ENCODE assay signal across 8 cellular contexts in the genomic region with DNA sequence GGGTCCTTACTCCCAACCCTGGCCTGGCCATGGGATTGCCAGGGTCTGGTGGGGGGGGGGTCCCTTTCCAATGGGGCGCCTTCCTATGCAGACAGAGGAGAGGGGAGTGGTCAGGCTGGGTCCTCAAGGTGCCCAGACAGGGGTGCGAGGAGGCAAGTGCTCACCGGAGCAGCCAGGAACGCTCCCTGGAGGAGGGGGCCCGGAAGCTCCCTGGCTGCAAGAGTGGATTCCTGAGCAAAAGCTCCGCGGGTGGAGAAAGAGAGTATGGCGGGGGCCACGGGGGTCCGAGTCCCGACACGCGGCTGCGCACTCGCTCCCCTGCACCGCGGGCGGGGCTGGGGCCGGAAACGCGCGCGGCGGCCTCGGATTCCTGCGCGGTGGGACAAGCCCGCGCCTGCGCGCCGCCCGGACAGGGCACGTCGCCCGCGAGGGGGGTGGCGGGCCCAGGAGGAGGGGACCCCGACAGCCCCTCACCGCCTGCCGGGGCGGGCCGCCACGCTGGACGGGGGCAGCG. TPM values are rescaled to one million over a fixed set of nuclear protein-coding genes. Genes with fewer than 3 reads are reported as not detected.
DNase-seq lines count a peak whose midpoint lies in the region; ATAC-seq and TF ChIP-seq lines count a peak whose summit lies in the region.

No MANE protein-coding gene starts in this region.

- peak overlapping the region; percentile 30 for H3K27ac ChIP-seq in CD8-positive, alpha-beta T cell (ENCODE audit: low read depth, low read length)
- H3K27ac ChIP-seq in GM23248, result peak overlapping the region; percentile 60
- H3K27ac ChIP-seq in SJSA1, result peak overlapping the region; percentile 46
- H3K27ac ChIP-seq in adrenal gland, result peak overlapping the region in 4 of 5 donors; percentile 47 to 93 (median 59)
- peak overlapping the region; percentile 66 for H3K27ac ChIP-seq in right cardiac atrium (ENCODE audit: low read length)

- H3K4me3 ChIP-seq in CD8-positive, alpha-beta T cell (ENCODE audit: low read depth, low read length), result peak overlapping the region; percentile 47
- H3K4me3 ChIP-seq in GM23248 (peak overlapping the region; percentile 93), SJSA1 (peak overlapping the region; percentile 52), adrenal gland (peak overlapping the region in 2 of 4 donors; percentile 24 to 94), right cardiac atrium (ENCODE audit: low read length) (peak overlapping the region; percentile 55), skeletal muscle satellite cell (ENCODE audit: low read length) (peak overlapping the region; percentile 75)

- H3K4me2 ChIP-seq in GM23248 (ENCODE audit: unreplicated experiment) (peak overlapping the region; percentile 90), skeletal muscle satellite cell (ENCODE audit: low read length) (peak overlapping the region; percentile 85)

- in situ Hi-C loops in GM23248 (cut with MboI), result no loop called here

- CTCF ChIA-PET in CD8-positive, alpha-beta T cell (lab: Charles Lee), result interaction anchor here (10.0 kb wide), 1 partner anchor 31 kb away, joined by 213 read pairs; the partner anchor contains the start of gene GPR132

- H3K4me1 ChIP-seq in CD8-positive, alpha-beta T cell (ENCODE audit: insufficient read depth, low read length), result peaks cover 27% of the 10 kb centered on the region
- H3K4me1 ChIP-seq in GM23248 (ENCODE audit: insufficient read depth) (peaks cover 31% of the 10 kb centered on the region), SJSA1 (replicated peaks) (peaks cover 56% of the 10 kb centered on the region), adrenal gland (replicated peaks in 1 of 2) (peaks cover 10 to 23% of the 10 kb centered on the region in 2 donors), right cardiac atrium (ENCODE audit: control insufficient read depth, insufficient read depth, low read length) (no peaks in the 10 kb centered on the region), skeletal muscle satellite cell (ENCODE audit: control insufficient read depth, insufficient read depth, low read length) (peaks cover 51% of the 10 kb centered on the region)

- H3F3A ChIP-seq in GM23248 (ENCODE audit: insufficient read depth), result peaks cover 11% of the 10 kb centered on the region

- no peaks in the 10 kb centered on the region for H3K9me3 ChIP-seq in CD8-positive, alpha-beta T cell (ENCODE audit: low read length)
- no peaks in the 10 kb centered on the region for H3K9me3 ChIP-seq in GM23248 (ENCODE audit: low read depth)
- H3K9me3 ChIP-seq in SJSA1 (replicated peaks), result no peaks in the 10 kb centered on the region
- no peaks in the 10 kb centered on the region for H3K9me3 ChIP-seq in adrenal gland (replicated peaks in 1 of 3)
- H3K9me3 ChIP-seq in right cardiac atrium (ENCODE audit: control insufficient read depth, low read length), result no peaks in the 10 kb centered on the region
- no peaks in the 10 kb centered on the region for H3K9me3 ChIP-seq in skeletal muscle satellite cell (replicated peaks; ENCODE audit: low read length)

- WGBS in GM23248 (ENCODE audit: low coverage in 1 of 2, low lambda C conversion rate in 2 of 2, missing lambda C conversion rate in 2 of 2), 2 experiments, result 1% methylated on average over 30 to 45 of the region's 46 CpGs
- 2 to 16% (median 3%) methylated on average over 7 to 46 of the region's 46 CpGs for WGBS in adrenal gland, 4 donors
- WGBS in right cardiac atrium, result 2% methylated on average over 46 of the region's 46 CpGs

- peak overlapping the region; percentile 75 for H3K4me3 Mint-ChIP-seq in CD8-positive, alpha-beta T cell

- H3K36me3 Mint-ChIP-seq in CD8-positive, alpha-beta T cell, result no peaks in the 10 kb centered on the region

- TF ChIP-seq CTCF in CD8-positive, alpha-beta T cell (IDR thresholded peaks at IDR 0.05), result no peak
- no peak for TF ChIP-seq CTCF in adrenal gland (IDR thresholded peaks at IDR 0.05)

- H3K9me2 ChIP-seq in GM23248 (ENCODE audit: insufficient read depth), result no peaks in the 10 kb centered on the region

- peak overlapping the region; percentile 67; the same call in 1 of the 2 replicates for H2AFZ ChIP-seq in GM23248

- H3K4me1 Mint-ChIP-seq in CD8-positive, alpha-beta T cell (ENCODE audit: low read depth), result peaks cover 16% of the 10 kb centered on the region

- TF ChIP-seq POLR2A in adrenal gland (IDR thresholded peaks at IDR 0.05), result no peak

- H3K27ac Mint-ChIP-seq in CD8-positive, alpha-beta T cell, result peak overlapping the region; percentile 88

- H4K20me1 ChIP-seq in GM23248 (ENCODE audit: insufficient read depth), result no peaks in the 10 kb centered on the region

- H3K9me3 Mint-ChIP-seq in CD8-positive, alpha-beta T cell, result no peaks in the 10 kb centered on the region

- H3K79me2 ChIP-seq in GM23248 (ENCODE audit: insufficient read depth), result no peaks in the 10 kb centered on the region

- no peaks in the 10 kb centered on the region for H3K27me3 Mint-ChIP-seq in CD8-positive, alpha-beta T cell (ENCODE audit: low read depth)

- POLR2A ChIA-PET in CD8-positive, alpha-beta T cell (lab: Charles Lee), result interaction anchor here (1.0 to 1.3 kb wide), 2 partner anchors 28 to 73 kb away, joined by 3 read pairs; partner anchors contain the start of gene GPR132

- DNase-seq in CD8-positive, alpha-beta T cell, result peak in 6 of 7 experiments; percentile 64 to 84 (median 68)
- DNase-seq in GM23248 (peak; percentile 82), SJSA1 (ENCODE audit: low read depth in 1 of 2, low spot score in 2 of 2) (peak; percentile 45 to 65), adrenal gland (peak in 5 of 7 donors; percentile 34 to 63 (median 60)), right cardiac atrium (peak; percentile 76 to 91 (median 90)), NCI-H1105 treated with DMSO at 0.1 percent for 48 hours (lab: John Stamatoyannopoulos, UW) (no peak)

- peak overlapping the region; percentile 94 for H3K9ac ChIP-seq in GM23248
- H3K9ac ChIP-seq in skeletal muscle satellite cell (ENCODE audit: low read depth, low read length), result peak overlapping the region; percentile 82

- intact Hi-C loops in CD8-positive, alpha-beta T cell (cut with DNase I, micrococcal nuclease), result loop anchor here (1.0 to 5.0 kb wide), 7 partner anchors 74 to 434 kb away; partner anchors contain the start of genes NUDT14 (in 2 of the 2), BRF1 (in 1 of the 2), CRIP2 (in 1 of the 2) and JAG2 (in 1 of the 2)
- intact Hi-C loops in adrenal gland (cut with DNase I), result loop anchor here in 1 of 2 donors (5.0 kb wide), 1 partner anchor 254 kb away; no protein-coding TSS in a partner anchor
- intact Hi-C loops in right cardiac atrium (cut with DNase I), result loop anchor here (5.0 to 10.0 kb wide), 4 partner anchors 69 to 192 kb away; partner anchors contain the start of gene JAG2 (in 1 of the 4)

- no peaks in the 10 kb centered on the region for H3K36me3 ChIP-seq in CD8-positive, alpha-beta T cell (ENCODE audit: insufficient read depth, low read length)
- H3K36me3 ChIP-seq in GM23248 (ENCODE audit: low read depth) (no peaks in the 10 kb centered on the region), SJSA1 (0 out of 2 replicates have a peak, but pooled peaks cover 5% of the 10 kb centered on the region), adrenal gland (replicated peaks in 1 of 2) (no peaks in the 10 kb centered on the region), skeletal muscle satellite cell (ENCODE audit: insufficient read depth, low read length) (no peaks in the 10 kb centered on the region)

- ATAC-seq in CD8-positive, alpha-beta T cell, result peak; percentile 65
- ATAC-seq in right cardiac atrium (peak; percentile 38 to 46), GM21786 (IDR thresholded peaks at IDR 0.05; ENCODE audit: unreplicated experiment) (no peak)

- no peaks in the 10 kb centered on the region for H3K27me3 ChIP-seq in CD8-positive, alpha-beta T cell (ENCODE audit: insufficient read depth, low read length)
- no peaks in the 10 kb centered on the region for H3K27me3 ChIP-seq in GM23248 (replicated peaks; ENCODE audit: insufficient read depth)
- H3K27me3 ChIP-seq in SJSA1 (replicated peaks), result no peaks in the 10 kb centered on the region
- peaks cover 5% of the 10 kb centered on the region for H3K27me3 ChIP-seq in adrenal gland
- no peaks in the 10 kb centered on the region for H3K27me3 ChIP-seq in right cardiac atrium (ENCODE audit: control insufficient read depth, insufficient read depth)
- H3K27me3 ChIP-seq in skeletal muscle satellite cell (ENCODE audit: control insufficient read depth, insufficient read depth, low read length), result peaks cover 4% of the 10 kb centered on the region

RNA-seq across cellular contexts. Expression of gene GPR132, which starts 27.7 kb away (rescaled TPM):
- 100 to 1,000 TPM in 1 of 2 experiments, 10 to 100 TPM in 1; 91.8 to 101 TPM for total RNA-seq in CD8-positive, alpha-beta T cell
- not detected in 2 replicates for total RNA-seq in GM23248 (2014; rRNA removed; shearing (Covaris generic))
- not detected in 2 replicates for polyA plus RNA-seq in GM23248 (2016; fragmentation: Nextera tagmentation; extraction: Ambion mirVana)
- total RNA-seq in SJSA1 (2014; rRNA removed; shearing (Covaris generic)), result not detected in 2 replicates
- 10 to 100 TPM in 1 of 8 donors, 1 to 10 TPM in 6, under 1 TPM in 1; 0.48 to 11.7 (median 2.0) TPM for total RNA-seq in adrenal gland
- polyA plus RNA-seq in adrenal gland, result 1 to 10 TPM in 1 of 3 donors, under 1 TPM in 2; 0.57 to 1.8 (median 0.91) TPM
- total RNA-seq in right cardiac atrium, result under 1 TPM; 0.62 to 0.80 (median 0.73) TPM
- polyA plus RNA-seq in right cardiac atrium, result 0.32 TPM
- total RNA-seq in skeletal muscle satellite cell (2012; rRNA removed), result under 0.01 TPM in 1 of 2 replicates, not detected in the other

Comparison
In these comparisons a context has a peak if more than half of its experiments do, and no peak if none do; other contexts are left out.
1. RNA of gene GPR132, which starts 27.7 kb away (total RNA-seq): 91.8 to 101 TPM in CD8-positive, alpha-beta T cell; 0.48 to 11.7 TPM in adrenal gland, 0.62 to 0.80 TPM in right cardiac atrium, not detected in GM23248 and not detected in SJSA1; every median in the first group is over 4 times any median in the second.
2. Peak in every context shown above with its lines, with median percentiles within 50 percentile points of each other: H3K27ac ChIP-seq.